1 cellular context compared by ENCODE assay signal in genomic region chr9:71755230-71755629, GRCh38.
TF ChIP-seq lines count a peak whose summit lies in the region.

No MANE protein-coding gene starts in this region.

TF ChIP-seq in A549, 52 proteins besides CTCF, POLR2A, EP300 and RAD21 (continued from another document):
- TF ChIP-seq HES2 (IDR thresholded peaks at IDR 0.05) = no peak
- TF ChIP-seq BCL3 (IDR thresholded peaks at IDR 0.05) = no peak
- no peak for TF ChIP-seq KDM1A (IDR thresholded peaks at IDR 0.05; ENCODE audit: low read depth)
- no peak for TF ChIP-seq E2F6 (IDR thresholded peaks at IDR 0.05; ENCODE audit: borderline replicate concordance, low read depth)
